In genomic region chr2:74004212-74005182, GRCh38 we compare ENCODE assay signal across 12 cellular contexts. TPM values are rescaled to one million over a fixed set of nuclear protein-coding genes. Genes with fewer than 3 reads are reported as not detected.
DNase-seq lines count a peak whose midpoint lies in the region; ATAC-seq and TF ChIP-seq lines count a peak whose summit lies in the region.
"Had no signal": no experiment of that assay in that cellular context is flagged by ENCODE, and none has a peak within 500 bp of the region (broad histone marks: within the 10 kb centered on the region; RNA-seq: fewer than 3 reads in every experiment).

No MANE protein-coding gene starts in this region.

- peaks cover 34% of the 10 kb centered on the region for H3K36me3 Mint-ChIP-seq in CD8-positive, alpha-beta T cell
- peaks cover 7% of the 10 kb centered on the region for H3K36me3 Mint-ChIP-seq in endodermal cell (ENCODE audit: low read depth)

- H3K9me3 Mint-ChIP-seq in CD8-positive, alpha-beta T cell, result no peaks in the 10 kb centered on the region
- H3K9me3 Mint-ChIP-seq in endodermal cell, result no peaks in the 10 kb centered on the region

- H3K27me3 ChIP-seq in CD8-positive, alpha-beta T cell (ENCODE audit: insufficient read depth, low read length), result no peaks in the 10 kb centered on the region
- H3K27me3 ChIP-seq in HUES64 (ENCODE audit: insufficient read depth, low read length), result no peaks in the 10 kb centered on the region; the same call in 1 of the 2 replicates
- no peaks in the 10 kb centered on the region for H3K27me3 ChIP-seq in endodermal cell (ENCODE audit: control insufficient read depth, insufficient read depth, low read length, poor library complexity, severe bottlenecking)
- H3K27me3 ChIP-seq in neuron (ENCODE audit: insufficient read depth, low read length), result no peaks in the 10 kb centered on the region
- H3K27me3 ChIP-seq: foreskin keratinocyte, testis had no signal

- H3K4me1 Mint-ChIP-seq in CD8-positive, alpha-beta T cell (ENCODE audit: low read depth), result peaks cover 66% of the 10 kb centered on the region
- peaks cover 76% of the 10 kb centered on the region for H3K4me1 Mint-ChIP-seq in endodermal cell

- H3K27ac Mint-ChIP-seq in CD8-positive, alpha-beta T cell, result no peak overlapping the region
- H3K27ac Mint-ChIP-seq in endodermal cell, result peak overlapping the region; percentile 63

- WGBS in HUES64, result 80% methylated on average over 15 of the region's 18 CpGs
- WGBS in endodermal cell (ENCODE audit: insufficient coverage in 1 of 2, insufficient read length in 1 of 2), 2 experiments, result 83 to 88% methylated on average over 5 to 18 of the region's 18 CpGs

- no peak for ATAC-seq in CD8-positive, alpha-beta T cell
- ATAC-seq in GM21528 (IDR thresholded peaks at IDR 0.05; ENCODE audit: low FRiP score, unreplicated experiment), result no peak

- no peak overlapping the region for H3K27ac ChIP-seq in CD8-positive, alpha-beta T cell (ENCODE audit: low read depth, low read length)
- H3K27ac ChIP-seq in HUES64 (ENCODE audit: low read depth, low read length) (no peak overlapping the region), endodermal cell (ENCODE audit: low read depth, low read length) (no peak overlapping the region)
- H3K27ac ChIP-seq: foreskin keratinocyte, testis had no signal

- CTCF ChIA-PET in CD8-positive, alpha-beta T cell (lab: Charles Lee), result interaction anchor here (1.0 to 2.9 kb wide), 5 partner anchors 7 to 180 kb away, joined by 3 to 11 read pairs (median 4); no protein-coding TSS in a partner anchor

- POLR2A ChIA-PET in CD8-positive, alpha-beta T cell (lab: Charles Lee), result interaction anchor here (0.5 to 1.2 kb wide), 5 partner anchors 14 to 95 kb away, joined by 3 to 4 read pairs (median 3); no protein-coding TSS in a partner anchor

- no peak overlapping the region for H2AFZ ChIP-seq in neuron (ENCODE audit: low read depth, low read length)

- H3K9ac ChIP-seq in HUES64 (ENCODE audit: low read depth, low read length) (no peak overlapping the region), endodermal cell (ENCODE audit: extremely low read depth, low read length, poor library complexity, severe bottlenecking) (no peak overlapping the region)

- H3K27me3 Mint-ChIP-seq in CD8-positive, alpha-beta T cell (ENCODE audit: low read depth), result no peaks in the 10 kb centered on the region
- H3K27me3 Mint-ChIP-seq in endodermal cell (ENCODE audit: insufficient read depth), result no peaks in the 10 kb centered on the region

- no peaks in the 10 kb centered on the region for H3K36me3 ChIP-seq in CD8-positive, alpha-beta T cell (ENCODE audit: insufficient read depth, low read length)
- H3K36me3 ChIP-seq in HUES64 (ENCODE audit: insufficient read depth, low read length) (no peaks in the 10 kb centered on the region; the same call in 1 of the 2 replicates), endodermal cell (ENCODE audit: control insufficient read depth, insufficient read depth, low read length) (peaks cover 4% of the 10 kb centered on the region), neuron (ENCODE audit: insufficient read depth, low read length) (peaks cover 17% of the 10 kb centered on the region)

- peaks cover 20% of the 10 kb centered on the region for H3K4me1 ChIP-seq in CD8-positive, alpha-beta T cell (ENCODE audit: insufficient read depth, low read length)
- H3K4me1 ChIP-seq in HUES64 (ENCODE audit: insufficient read depth, low read length) (peaks cover 59% of the 10 kb centered on the region), endodermal cell (ENCODE audit: control insufficient read depth, insufficient read depth, low read length) (peaks cover 51% of the 10 kb centered on the region), neuron (ENCODE audit: insufficient read depth, low read length) (peaks cover 70% of the 10 kb centered on the region)

- intact Hi-C loops in CD8-positive, alpha-beta T cell (cut with DNase I, micrococcal nuclease), result loop anchor here in 1 of 2 experiments (5.0 to 10.0 kb wide), 3 partner anchors 100 to 617 kb away; partner anchors contain the start of genes ALMS1 and MTHFD2

- H3K4me3 Mint-ChIP-seq in CD8-positive, alpha-beta T cell, result peak overlapping the region; percentile 42
- peak overlapping the region; percentile 72 for H3K4me3 Mint-ChIP-seq in endodermal cell

- DNase-seq in CD8-positive, alpha-beta T cell, result no peak
- no peak for DNase-seq in endodermal cell
- DNase-seq in DMS79 (lab: John Stamatoyannopoulos, UW), result no peak
- no peak for DNase-seq in GM19238 (ENCODE audit: insufficient read length, low spot score)
- DNase-seq: activated CD4-positive, CD25-positive, alpha-beta regulatory T cell; foreskin keratinocyte; Kasumi-1 had no signal

- no peak for TF ChIP-seq CTCF in CD8-positive, alpha-beta T cell (IDR thresholded peaks at IDR 0.05)
- TF ChIP-seq CTCF in endodermal cell (conservative IDR thresholded peaks at IDR 0.05), result no peak

- no peak overlapping the region for H3K4me3 ChIP-seq in CD8-positive, alpha-beta T cell (ENCODE audit: low read depth, low read length)
- H3K4me3 ChIP-seq in HUES64 (ENCODE audit: low read length) (peak overlapping the region; percentile 3; the same call in 1 of the 2 replicates), endodermal cell (ENCODE audit: low read length) (peak overlapping the region; percentile 44), neuron (ENCODE audit: low read length) (peak overlapping the region; percentile 58)
- H3K4me3 ChIP-seq: lung, testis had no signal

- H3K9me3 ChIP-seq in CD8-positive, alpha-beta T cell (ENCODE audit: low read length), result no peaks in the 10 kb centered on the region
- H3K9me3 ChIP-seq in HUES64 (ENCODE audit: insufficient read depth, low read depth, low read length) (no peaks in the 10 kb centered on the region), endodermal cell (ENCODE audit: control insufficient read depth, low read length) (no peaks in the 10 kb centered on the region), neuron (ENCODE audit: low read length) (no peaks in the 10 kb centered on the region)
- H3K9me3 ChIP-seq: testis had no signal

RNA-seq across cellular contexts. Expression of gene TET3, which starts 19.8 kb away (rescaled TPM):
- 10 to 100 TPM; 25.4 to 26.2 TPM for total RNA-seq in CD8-positive, alpha-beta T cell
- polyA plus RNA-seq in HUES64 (2013, experiment 1 of 2), result 7.1 TPM
- polyA plus RNA-seq in HUES64 (2013, experiment 2 of 2), result 7.7 TPM
- total RNA-seq in endodermal cell, result 10 to 100 TPM; 23.5 to 26.3 TPM
- polyA plus RNA-seq in endodermal cell (2013, experiment 1 of 2), result 12.5 TPM
- polyA plus RNA-seq in endodermal cell (2013, experiment 2 of 2), result 12.4 TPM
